ENCODE assay signal across 7 cellular contexts in genomic region chr1:151839457-151840409, GRCh38. TPM values are rescaled to one million over a fixed set of nuclear protein-coding genes. Genes with fewer than 3 reads are reported as not detected.
DNase-seq lines count a peak whose midpoint lies in the region; ATAC-seq and TF ChIP-seq lines count a peak whose summit lies in the region.

Gene C2CD4D, minus strand, starts transcription at chr1:151839820. Its CDS starts 831 bp downstream, at chr1:151838989.

- no peaks in the 10 kb centered on the region for H3K9me2 ChIP-seq in hepatocyte (replicated peaks; ENCODE audit: insufficient read depth)

- H3K4me1 ChIP-seq in hepatocyte (ENCODE audit: insufficient read depth) (peaks cover 13% of the 10 kb centered on the region), rectal smooth muscle tissue (ENCODE audit: control insufficient read depth, insufficient read depth, low read length) (no peaks in the 10 kb centered on the region)

- TF ChIP-seq CTCF in HFF-Myc (IDR thresholded peaks at IDR 0.05; ENCODE audit: low read depth, low read length, missing control alignments) (no peak), hepatocyte (IDR thresholded peaks at IDR 0.05; ENCODE audit: poor library complexity) (no peak)

- no peaks in the 10 kb centered on the region for H3K36me3 ChIP-seq in hepatocyte (replicated peaks; ENCODE audit: insufficient read depth, low read depth)
- no peaks in the 10 kb centered on the region for H3K36me3 ChIP-seq in rectal smooth muscle tissue (ENCODE audit: control insufficient read depth, insufficient read depth, low read length)

- H3K4me3 ChIP-seq in HFF-Myc (replicated peaks; ENCODE audit: low read depth, low read length) (peak within 1 kb of the TSS; percentile 23), hepatocyte (peak within 1 kb of the TSS; percentile 5), rectal smooth muscle tissue (ENCODE audit: low read length) (peak within 1 kb of the TSS; percentile 65)

- H3K9ac ChIP-seq in rectal smooth muscle tissue (ENCODE audit: low read length): peak within 1 kb of the TSS; percentile 56

- H2AFZ ChIP-seq in hepatocyte: peak within 1 kb of the TSS; percentile 66

- no peaks in the 10 kb centered on the region for H3K9me3 ChIP-seq in hepatocyte (ENCODE audit: low read depth)

- DNase-seq in HFF-Myc (ENCODE audit: extremely low read depth, low read depth) (no peak), RPMI7951 (ENCODE audit: low read depth) (peak; percentile 68), hepatocyte (ENCODE audit: low spot score) (peak; percentile 82)
- peak; percentile 28 for DNase-seq in activated naive CD8-positive, alpha-beta T cell treated with anti-CD3 and anti-CD28 coated beads, Interleukin-2, amount 50 U/mL, for 16 hours (ENCODE audit: low read depth, low spot score)

- H3K27me3 ChIP-seq in hepatocyte (peaks cover 27% of the 10 kb centered on the region), rectal smooth muscle tissue (ENCODE audit: control insufficient read depth, insufficient read depth, low read length) (peaks cover 10% of the 10 kb centered on the region)

- 5% methylated on average over 46 of the region's 48 CpGs for WGBS in hepatocyte (ENCODE audit: low lambda C conversion rate, missing lambda C conversion rate)

- no peaks in the 10 kb centered on the region for H3K79me2 ChIP-seq in hepatocyte

- H3K27ac ChIP-seq in hepatocyte (peak within 1 kb of the TSS; percentile 94), rectal smooth muscle tissue (ENCODE audit: low read depth, low read length) (no peak within 1 kb of the TSS)

- H4K20me1 ChIP-seq in hepatocyte (ENCODE audit: insufficient read depth, poor library complexity, severe bottlenecking): no peaks in the 10 kb centered on the region

- H3K4me2 ChIP-seq in hepatocyte: peak within 1 kb of the TSS; percentile 91

- ATAC-seq in HG02970 (IDR thresholded peaks at IDR 0.05; ENCODE audit: low FRiP score, unreplicated experiment) (no peak), HG02623 (IDR thresholded peaks at IDR 0.05; ENCODE audit: unreplicated experiment) (no peak)

RNA-seq across cellular contexts. Expression of gene C2CD4D, which starts in this region (rescaled TPM):
- total RNA-seq in RPMI7951 (2014; rRNA removed; shearing (Covaris generic)): not detected in 2 replicates
- total RNA-seq in hepatocyte: 0.72 TPM in 1 of 2 replicates, not detected in the other
- polyA plus RNA-seq in hepatocyte: 0.96 and 1.1 TPM in 2 replicates

Comparison
In these comparisons a context has a peak if more than half of its experiments do, and no peak if none do; other contexts are left out.
1. Peak in DNase-seq in RPMI7951; RNA of the gene not detected or under 1 TPM.
2. H3K4me3 ChIP-seq: peak in every context shown above with its lines; median percentile 65 in rectal smooth muscle tissue; 23 in HFF-Myc; 5 in hepatocyte.